In the genomic region with DNA sequence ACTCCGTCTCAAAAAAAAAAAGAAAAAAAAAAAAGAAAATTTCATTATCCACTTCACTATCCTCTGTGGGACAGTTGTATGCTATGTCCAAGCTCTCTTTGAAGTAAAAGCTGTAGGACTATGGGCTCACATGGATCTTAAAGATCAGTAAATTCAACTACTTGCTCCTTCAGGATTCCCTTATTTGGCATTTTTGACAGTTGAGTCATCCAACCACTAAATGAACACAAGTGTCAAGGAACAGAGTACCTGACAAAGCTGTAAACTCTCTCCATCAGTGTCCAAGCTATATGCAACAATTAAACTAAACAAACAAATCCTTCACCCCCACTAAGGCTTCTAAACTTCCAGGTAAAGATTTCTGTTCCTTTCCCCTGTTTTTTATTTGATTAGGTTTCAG, we compare ENCODE assay signal across 19 cellular contexts.
"Had no signal": no experiment of that assay in that cellular context is flagged by ENCODE, and none has a peak within 500 bp of the region (broad histone marks: within the 10 kb centered on the region; RNA-seq: fewer than 3 reads in every experiment).

No MANE protein-coding gene starts in this region.

- H3K4me3 Mint-ChIP-seq: activated naive CD4-positive, alpha-beta T cell treated with anti-CD3 and anti-CD28 coated beads for 36 hours; activated naive CD8-positive, alpha-beta T cell treated with anti-CD3 and anti-CD28 coated beads, Interleukin-2, amount 50 U/mL, for 24 hours; activated T-helper 17 cell treated with anti-CD3 and anti-CD28 coated beads, Interleukin-2, amount 50 U/mL, for 72 hours; central memory CD8-positive, alpha-beta T cell; neural crest cell had no signal

- DNase-seq: activated CD4-positive, alpha-beta T cell treated with anti-CD3 and anti-CD28 coated beads for 1 hour; activated CD4-positive, alpha-beta T cell treated with anti-CD3 and anti-CD28 coated beads, Interleukin-2, amount 50 U/mL, for 4 hours; activated naive CD4-positive, alpha-beta T cell treated with anti-CD3 and anti-CD28 coated beads for 36 hours; activated naive CD8-positive, alpha-beta T cell treated with anti-CD3 and anti-CD28 coated beads, Interleukin-2, amount 50 U/mL, for 24 hours; activated T-cell treated with anti-CD3 and anti-CD28 coated beads for 4 hours; effector CD8-positive, alpha-beta T cell; heart left ventricle; left colon; lower lobe of right lung; psoas muscle; sigmoid colon; stimulated activated CD4-positive, alpha-beta T cell treated with anti-CD3 and anti-CD28 coated beads, Interleukin-1b, Interleukin-23, amount 100 ng/mL, for 48 hours; T1000 had no signal

- ATAC-seq: activated naive CD8-positive, alpha-beta T cell treated with anti-CD3 and anti-CD28 coated beads, Interleukin-2, amount 50 U/mL, for 24 hours; activated T-helper 17 cell treated with anti-CD3 and anti-CD28 coated beads, Interleukin-2, amount 50 U/mL, for 72 hours; heart left ventricle; left colon; lower lobe of right lung; psoas muscle had no signal

- H3K27me3 ChIP-seq: ascending aorta, heart left ventricle, sigmoid colon had no signal

- H3K4me3 ChIP-seq: ascending aorta, heart left ventricle, lower lobe of right lung, psoas muscle, sigmoid colon, thoracic aorta had no signal

- H3K27ac ChIP-seq: ascending aorta, heart left ventricle, lower lobe of right lung, psoas muscle, sigmoid colon, thoracic aorta, VCaP had no signal

- H3K4me1 ChIP-seq: ascending aorta, heart left ventricle, lower lobe of right lung, psoas muscle, sigmoid colon had no signal

- H3K9me3 ChIP-seq: ascending aorta, lower lobe of right lung, psoas muscle, sigmoid colon had no signal

- H3K27me3 Mint-ChIP-seq: activated naive CD8-positive, alpha-beta T cell treated with anti-CD3 and anti-CD28 coated beads, Interleukin-2, amount 50 U/mL, for 24 hours; activated T-helper 17 cell treated with anti-CD3 and anti-CD28 coated beads, Interleukin-2, amount 50 U/mL, for 72 hours; central memory CD8-positive, alpha-beta T cell had no signal

- H3K27ac Mint-ChIP-seq: activated naive CD4-positive, alpha-beta T cell treated with anti-CD3 and anti-CD28 coated beads for 36 hours; activated naive CD8-positive, alpha-beta T cell treated with anti-CD3 and anti-CD28 coated beads, Interleukin-2, amount 50 U/mL, for 24 hours; activated T-helper 17 cell treated with anti-CD3 and anti-CD28 coated beads, Interleukin-2, amount 50 U/mL, for 72 hours had no signal

- H3K4me1 Mint-ChIP-seq: activated naive CD8-positive, alpha-beta T cell treated with anti-CD3 and anti-CD28 coated beads, Interleukin-2, amount 50 U/mL, for 24 hours; activated T-helper 17 cell treated with anti-CD3 and anti-CD28 coated beads, Interleukin-2, amount 50 U/mL, for 72 hours; central memory CD8-positive, alpha-beta T cell; neural crest cell had no signal

- H3K36me3 ChIP-seq: ascending aorta, lower lobe of right lung, sigmoid colon, thoracic aorta had no signal

- H3K9me3 Mint-ChIP-seq: activated naive CD4-positive, alpha-beta T cell treated with anti-CD3 and anti-CD28 coated beads for 36 hours; activated naive CD8-positive, alpha-beta T cell treated with anti-CD3 and anti-CD28 coated beads, Interleukin-2, amount 50 U/mL, for 24 hours; activated T-helper 17 cell treated with anti-CD3 and anti-CD28 coated beads, Interleukin-2, amount 50 U/mL, for 72 hours; central memory CD8-positive, alpha-beta T cell; neural crest cell had no signal
